Comparison of ENCODE assay signal across 8 cellular contexts in the genomic region with DNA sequence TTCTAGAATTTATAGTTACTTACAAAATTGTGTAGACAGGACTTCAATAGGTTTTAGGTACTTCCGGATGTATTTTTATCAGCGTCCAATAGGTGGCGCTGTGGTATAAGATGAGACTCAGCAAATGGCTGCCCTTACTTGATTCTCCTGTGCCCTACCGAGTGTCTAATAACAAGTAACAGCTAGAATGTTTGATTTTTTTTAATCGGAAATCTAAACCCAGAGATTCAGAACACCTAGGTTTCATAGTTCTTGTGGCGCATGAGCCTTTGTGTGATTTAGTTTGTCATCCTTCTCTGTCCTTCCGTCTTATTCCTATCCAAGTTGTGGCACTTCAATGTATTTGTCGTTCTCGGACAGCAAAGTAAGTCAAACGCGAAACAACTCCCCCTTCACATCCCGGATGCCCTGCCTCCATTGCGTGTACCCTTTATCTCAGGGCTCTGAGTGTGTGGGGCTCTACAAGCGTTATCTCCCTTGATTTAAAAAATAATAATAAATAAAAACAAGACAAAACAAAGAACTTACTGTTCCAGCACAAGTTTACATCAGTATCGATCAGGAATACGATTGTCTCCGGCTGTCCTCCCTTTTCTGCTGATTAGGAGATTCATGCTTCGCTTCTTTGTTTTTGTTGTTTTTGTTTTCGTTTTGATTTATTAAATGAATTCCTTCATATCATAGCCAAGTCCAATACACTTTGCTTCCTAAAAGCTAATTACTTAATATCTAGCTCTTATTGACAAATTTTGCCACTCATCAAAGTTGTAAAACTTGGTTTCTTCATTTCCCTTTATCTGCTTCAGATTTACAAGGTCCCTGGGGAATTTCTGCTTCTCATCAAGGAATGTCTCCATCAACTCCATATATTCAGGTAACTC.
A peak's percentile ranks its signal among the peaks of the same experiment; 100 is the strongest.
DNase-seq lines count a peak whose midpoint lies in the region; ATAC-seq and TF ChIP-seq lines count a peak whose summit lies in the region.

No MANE protein-coding gene starts in this region.

- H3K27ac ChIP-seq in caudate nucleus (ENCODE audit: low read depth, low read length) = peak overlapping the region; percentile 87

- peak; percentile 80 for DNase-seq in ACHN
- DNase-seq in NCI-H2227 (lab: John Stamatoyannopoulos, UW; ENCODE audit: unreplicated experiment) = peak; percentile 78
- DNase-seq in caudate nucleus (lab: John Stamatoyannopoulos, UW) = peak in 54 of 61 donors; percentile 2 to 92 (median 62)
- peak; percentile 85 for DNase-seq in islet precursor cell
- DNase-seq in stimulated activated CD4-positive, alpha-beta T cell treated with anti-CD3 and anti-CD28 coated beads, Interleukin-15, amount 100 ng/mL, for 1 hour (ENCODE audit: low read depth in 1 of 2, low spot score in 1 of 2) = peak; percentile 10 to 54

- in situ Hi-C loops in ACHN (cut with HindIII; ENCODE audit: low pct_ligation_motif_present, low pct_unique_long_range_greater_than_20kb, low sequenced_read_pairs) = no loop called here

- peak; percentile 50; the same call in 1 of the 2 replicates for TF ChIP-seq CTCF in WI38 (IDR thresholded peaks at IDR 0.05; ENCODE audit: low read depth, low read length)

- peak; percentile 96 for ATAC-seq in GM18867 (IDR thresholded peaks at IDR 0.05; ENCODE audit: unreplicated experiment)
- ATAC-seq in HG03135 (IDR thresholded peaks at IDR 0.05; ENCODE audit: unreplicated experiment) = peak; percentile 90

- H3K4me3 ChIP-seq in WI38 (ENCODE audit: low read depth, low read length) = peak overlapping the region; percentile 66

Comparison
In these comparisons a context has a peak if more than half of its experiments do, and no peak if none do; other contexts are left out.
1. Peak in every context shown above with its lines: DNase-seq, ATAC-seq, H3K4me3 ChIP-seq and H3K27ac ChIP-seq.
2. DNase-seq: peak in every context shown above with its lines; median percentile 85 in islet precursor cell; 80 in ACHN; 78 in NCI-H2227; 62 in caudate nucleus; 32 in stimulated activated CD4-positive, alpha-beta T cell treated with anti-CD3 and anti-CD28 coated beads, Interleukin-15, amount 100 ng/mL, for 1 hour.